Comparison of ENCODE assay signal across 15 cellular contexts in the genomic region with DNA sequence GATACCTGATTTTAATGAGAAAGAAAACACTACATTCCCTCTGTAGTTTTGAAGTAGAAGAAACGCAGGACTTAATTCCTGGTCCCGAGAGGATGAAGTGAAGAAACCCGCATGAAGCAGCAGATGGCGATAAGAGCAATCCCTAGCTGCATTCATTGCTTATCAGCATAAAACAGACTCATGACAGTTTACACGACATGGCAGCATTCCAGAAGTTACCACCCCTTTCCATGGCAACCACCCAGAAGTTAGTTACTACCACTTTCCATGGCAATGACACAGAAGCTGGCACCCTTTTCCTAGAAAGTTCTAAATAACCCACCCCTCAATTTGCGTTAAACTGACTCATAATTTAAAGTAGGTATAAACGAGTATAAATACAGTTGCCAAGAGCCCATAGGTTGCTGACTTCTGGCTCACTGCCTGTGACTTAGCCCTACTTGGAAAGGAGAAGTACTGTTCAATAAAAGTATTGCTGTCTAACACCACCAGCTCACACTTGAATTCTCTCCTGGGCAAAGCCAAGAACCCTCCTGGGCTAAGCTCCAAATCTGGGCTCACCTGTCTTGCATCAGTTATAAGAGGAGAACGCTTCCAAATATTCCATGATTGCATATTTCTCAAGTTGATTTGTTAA. TPM values are rescaled to one million over a fixed set of nuclear protein-coding genes. Genes with fewer than 3 reads are reported as not detected.
DNase-seq lines count a peak whose midpoint lies in the region; ATAC-seq and TF ChIP-seq lines count a peak whose summit lies in the region.
"Had no signal": no experiment of that assay in that cellular context is flagged by ENCODE, and none has a peak within 500 bp of the region (broad histone marks: within the 10 kb centered on the region; RNA-seq: fewer than 3 reads in every experiment).

No MANE protein-coding gene starts in this region.

- peak; percentile 28 for TF ChIP-seq CTCF in epithelial cell of proximal tubule (conservative IDR thresholded peaks at IDR 0.05; ENCODE audit: low read depth, low read length)
- TF ChIP-seq CTCF in thyroid gland (IDR thresholded peaks at IDR 0.05): no peak
- no peak for TF ChIP-seq CTCF in CD8-positive, alpha-beta T cell (IDR thresholded peaks at IDR 0.05)

- POLR2A ChIA-PET in CD8-positive, alpha-beta T cell (lab: Charles Lee): no interaction called here

- no peaks in the 10 kb centered on the region for H3K4me1 ChIP-seq in thyroid gland
- no peaks in the 10 kb centered on the region for H3K4me1 ChIP-seq in CD8-positive, alpha-beta T cell (ENCODE audit: insufficient read depth, low read length)
- H3K4me1 ChIP-seq: prostate gland had no signal

- 9 to 21% methylated on average over 8 of the region's 8 CpGs for WGBS in thyroid gland, 2 donors

- intact Hi-C loops in thyroid gland (cut with DNase I): no loop called here
- intact Hi-C loops in CD8-positive, alpha-beta T cell (cut with DNase I, micrococcal nuclease): no loop called here

- H3K36me3 ChIP-seq in thyroid gland: no peaks in the 10 kb centered on the region
- no peaks in the 10 kb centered on the region for H3K36me3 ChIP-seq in CD8-positive, alpha-beta T cell (ENCODE audit: insufficient read depth, low read length)
- H3K36me3 ChIP-seq: prostate gland had no signal

- ATAC-seq in CD8-positive, alpha-beta T cell: no peak

- no peaks in the 10 kb centered on the region for H3K27me3 ChIP-seq in thyroid gland
- no peaks in the 10 kb centered on the region for H3K27me3 ChIP-seq in CD8-positive, alpha-beta T cell (ENCODE audit: insufficient read depth, low read length)

- CTCF ChIA-PET in CD8-positive, alpha-beta T cell (lab: Charles Lee): no interaction called here

- H3K27ac ChIP-seq in thyroid gland: no peak overlapping the region
- no peak overlapping the region for H3K27ac ChIP-seq in CD8-positive, alpha-beta T cell (ENCODE audit: low read depth, low read length)
- H3K27ac ChIP-seq: prostate gland had no signal

- H3K4me1 Mint-ChIP-seq in CD8-positive, alpha-beta T cell (ENCODE audit: low read depth): no peaks in the 10 kb centered on the region
- H3K4me1 Mint-ChIP-seq: activated naive CD8-positive, alpha-beta T cell treated with anti-CD3 and anti-CD28 coated beads, Interleukin-2, amount 10 ng/mL, durations not matched to agents 7 days and 5 days had no signal

- DNase-seq in NCI-H748 (lab: John Stamatoyannopoulos, UW; ENCODE audit: unreplicated experiment) (peak; percentile 0), NCI-H748 treated with DMSO at 0.1 percent for 48 hours (lab: John Stamatoyannopoulos, UW) (no peak), RPMI7951 (ENCODE audit: low read depth) (peak; percentile 17), epithelial cell of proximal tubule (ENCODE audit: low read depth) (no peak), thyroid gland (peak; percentile 37 to 46), foreskin melanocyte (no peak), C1 segment of cervical spinal cord (lab: John Stamatoyannopoulos, UW) (no peak)
- DNase-seq in CD8-positive, alpha-beta T cell: no peak
- DNase-seq: ACHN; activated naive CD8-positive, alpha-beta T cell treated with anti-CD3 and anti-CD28 coated beads, Interleukin-2, amount 10 ng/mL, durations not matched to agents 7 days and 5 days; glutamatergic neuron; stimulated activated CD4-positive, alpha-beta T cell treated with anti-CD3 and anti-CD28 coated beads, Interleukin-4, amount 100 ng/mL, for 24 hours had no signal

- H3K27me3 Mint-ChIP-seq in CD8-positive, alpha-beta T cell (ENCODE audit: low read depth): peaks cover 16% of the 10 kb centered on the region

- no peaks in the 10 kb centered on the region for H3K9me3 ChIP-seq in thyroid gland
- no peaks in the 10 kb centered on the region for H3K9me3 ChIP-seq in CD8-positive, alpha-beta T cell (ENCODE audit: low read length)
- H3K9me3 ChIP-seq: prostate gland had no signal

- no peak for TF ChIP-seq POLR2A in thyroid gland (IDR thresholded peaks at IDR 0.05)

- no peak overlapping the region for H3K4me3 ChIP-seq in epithelial cell of proximal tubule (ENCODE audit: low read depth, low read length)
- no peak overlapping the region for H3K4me3 ChIP-seq in thyroid gland (replicated peaks in 1 of 3)
- H3K4me3 ChIP-seq in CD8-positive, alpha-beta T cell (ENCODE audit: low read depth, low read length): no peak overlapping the region
- H3K4me3 ChIP-seq: prostate gland had no signal

- no peak overlapping the region for H3K4me3 Mint-ChIP-seq in CD8-positive, alpha-beta T cell
- H3K4me3 Mint-ChIP-seq: activated naive CD8-positive, alpha-beta T cell treated with anti-CD3 and anti-CD28 coated beads, Interleukin-2, amount 10 ng/mL, durations not matched to agents 7 days and 5 days; mesothelial cell of epicardium; T-helper 1 cell treated with Interleukin-12 subunit alpha and Interleukin-12 subunit beta and Interleukin-4 antibody, amounts not matched to agents 30 μg/mL and 1 μg/mL, for 36 hours had no signal

- no peak overlapping the region for H3K27ac Mint-ChIP-seq in CD8-positive, alpha-beta T cell
- H3K27ac Mint-ChIP-seq: activated naive CD8-positive, alpha-beta T cell treated with anti-CD3 and anti-CD28 coated beads, Interleukin-2, amount 10 ng/mL, durations not matched to agents 7 days and 5 days; mesothelial cell of epicardium; T-helper 1 cell treated with Interleukin-12 subunit alpha and Interleukin-12 subunit beta and Interleukin-4 antibody, amounts not matched to agents 30 μg/mL and 1 μg/mL, for 36 hours had no signal

- H3K36me3 Mint-ChIP-seq in CD8-positive, alpha-beta T cell: no peaks in the 10 kb centered on the region
- H3K36me3 Mint-ChIP-seq: activated naive CD8-positive, alpha-beta T cell treated with anti-CD3 and anti-CD28 coated beads, Interleukin-2, amount 10 ng/mL, durations not matched to agents 7 days and 5 days; mesothelial cell of epicardium had no signal

- H3K9me3 Mint-ChIP-seq in CD8-positive, alpha-beta T cell: no peaks in the 10 kb centered on the region
- H3K9me3 Mint-ChIP-seq: activated naive CD8-positive, alpha-beta T cell treated with anti-CD3 and anti-CD28 coated beads, Interleukin-2, amount 10 ng/mL, durations not matched to agents 7 days and 5 days; T-helper 1 cell treated with Interleukin-12 subunit alpha and Interleukin-12 subunit beta and Interleukin-4 antibody, amounts not matched to agents 30 μg/mL and 1 μg/mL, for 36 hours had no signal

RNA-seq across cellular contexts. Expression of gene XAGE2, which starts 5.5 kb away (rescaled TPM):
- not detected in 2 replicates for total RNA-seq in RPMI7951 (2014; rRNA removed; shearing (Covaris generic))
- total RNA-seq in epithelial cell of proximal tubule (not detected in 2 replicates), thyroid gland (not detected)
- total RNA-seq in CD8-positive, alpha-beta T cell: not detected
- total RNA-seq: activated naive CD8-positive, alpha-beta T cell treated with anti-CD3 and anti-CD28 coated beads, Interleukin-2, amount 10 ng/mL, durations not matched to agents 7 days and 5 days; prostate gland had no signal

Comparison
In these comparisons a context has a peak if more than half of its experiments do, and no peak if none do; other contexts are left out.
1. DNase-seq: peak in NCI-H748 (single experiment), RPMI7951 (single experiment) and thyroid gland (2 of 2); none in NCI-H748 treated with DMSO at 0.1 percent for 48 hours (single experiment), epithelial cell of proximal tubule (single experiment), CD8-positive, alpha-beta T cell (0 of 7), foreskin melanocyte (single experiment) and C1 segment of cervical spinal cord (0 of 14).